Comparison of ENCODE assay signal across 32 cellular contexts in genomic region chr9:103625161-103625804, GRCh38.
"Had no signal": no experiment of that assay in that cellular context is flagged by ENCODE, and none has a peak within 500 bp of the region (broad histone marks: within the 10 kb centered on the region; RNA-seq: fewer than 3 reads in every experiment).

No MANE protein-coding gene starts in this region.

- H3K27ac ChIP-seq: PC-9, RWPE1, VCaP had no signal

- H3K4me3 ChIP-seq: MG63, PC-9 had no signal

- H3K27me3 ChIP-seq: MG63 had no signal

- ATAC-seq: activated CD8-positive, alpha-beta memory T cell treated with anti-CD3 and anti-CD28 coated beads, Interleukin-2, amount 10 ng/mL, durations not matched to agents 7 days and 5 days; activated naive CD8-positive, alpha-beta T cell treated with anti-CD3 and anti-CD28 coated beads, Interleukin-2, amount 50 U/mL, for 24 hours; T-cell; T-helper 17 cell had no signal

- H3K4me2 ChIP-seq: PC-9 had no signal

- DNase-seq: activated B cell treated with CpG ODN at 0.5 μM for 24 hours; activated CD4-positive, alpha-beta memory T cell treated with anti-CD3 and anti-CD28 coated beads, Interleukin-2, amount 10 ng/mL, durations not matched to agents 7 days and 5 days; activated CD4-positive, alpha-beta T cell treated with anti-CD3 and anti-CD28 coated beads for 1 hour; activated CD4-positive, alpha-beta T cell treated with anti-CD3 and anti-CD28 coated beads for 48 hours; activated CD8-positive, alpha-beta memory T cell treated with anti-CD3 and anti-CD28 coated beads for 24 hours; activated CD8-positive, alpha-beta memory T cell treated with anti-CD3 and anti-CD28 coated beads, Interleukin-2, amount 10 ng/mL, durations not matched to agents 7 days and 5 days; activated CD8-positive, alpha-beta memory T cell treated with anti-CD3 and anti-CD28 coated beads, Interleukin-2, amount 50 U/mL, for 48 hours; activated effector memory CD4-positive, alpha-beta T cell treated with Interleukin-2 at 50 U/mL for 16 hours; activated naive CD4-positive, alpha-beta T cell treated with anti-CD3 and anti-CD28 coated beads, Interleukin-2, amount 10 ng/mL, durations not matched to agents 7 days and 5 days; activated naive CD8-positive, alpha-beta T cell treated with anti-CD3 and anti-CD28 coated beads, Interleukin-2, amount 50 U/mL, for 24 hours; activated T-cell treated with anti-CD3 and anti-CD28 coated beads, Interleukin-2, amount 50 U/mL, for 48 hours; anterior cingulate cortex; caudate nucleus; cerebellar nuclear complex; Kasumi-1; MG63; MV-4-11; NCI-H1092; NCI-H1436 treated with DMSO at 0.1 percent for 48 hours; NCI-H1694 treated with DMSO at 0.1 percent for 48 hours; NCI-H2029; NCI-H345; NCI-H524; NCI-H69; NCI-H82; PC-9; Right ventricle myocardium superior; T-cell; T-helper 17 cell; T-helper 9 cell had no signal

- H3K36me3 ChIP-seq: MG63 had no signal

- H2AFZ ChIP-seq: PC-9 had no signal
